In genomic region chr17:78139861-78140168, GRCh38 we compare ENCODE assay signal across 1 cellular context.
A peak's percentile ranks its signal among the peaks of the same experiment; 100 is the strongest.
TF ChIP-seq lines count a peak whose summit lies in the region.

No MANE protein-coding gene starts in this region.

TF ChIP-seq in HepG2, 621 proteins besides CTCF, POLR2A, EP300 and RAD21:
- peak; percentile 78; the same call in 1 of the 2 replicates for TF ChIP-seq ZNF253 (CRISPR knock-in tag; IDR thresholded peaks at IDR 0.05; ENCODE audit: borderline replicate concordance)
- TF ChIP-seq, protein P1, sequence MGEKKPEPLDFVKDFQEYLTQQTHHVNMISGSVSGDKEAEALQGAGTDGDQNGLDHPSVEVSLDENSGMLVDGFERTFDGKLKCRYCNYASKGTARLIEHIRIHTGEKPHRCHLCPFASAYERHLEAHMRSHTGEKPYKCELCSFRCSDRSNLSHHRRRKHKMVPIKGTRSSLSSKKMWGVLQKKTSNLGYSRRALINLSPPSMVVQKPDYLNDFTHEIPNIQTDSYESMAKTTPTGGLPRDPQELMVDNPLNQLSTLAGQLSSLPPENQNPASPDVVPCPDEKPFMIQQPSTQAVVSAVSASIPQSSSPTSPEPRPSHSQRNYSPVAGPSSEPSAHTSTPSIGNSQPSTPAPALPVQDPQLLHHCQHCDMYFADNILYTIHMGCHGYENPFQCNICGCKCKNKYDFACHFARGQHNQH (CRISPR knock-in tag; IDR thresholded peaks at IDR 0.05) = 0 out of 2 replicates have a peak, but pooled peaks have one; percentile 14
- TF ChIP-seq ZFP41 (CRISPR knock-in tag; IDR thresholded peaks at IDR 0.05; ENCODE audit: borderline replicate concordance) = 0 out of 2 replicates have a peak, but pooled peaks have one; percentile 29
- 0 out of 2 replicates have a peak, but pooled peaks have one; percentile 49 for TF ChIP-seq ZNF446 (CRISPR knock-in tag; IDR thresholded peaks at IDR 0.05)
- TF ChIP-seq ELF3 (CRISPR knock-in tag; IDR thresholded peaks at IDR 0.05) = peak; percentile 5; the same call in 1 of the 2 replicates
- 0 out of 2 replicates have a peak, but pooled peaks have one; percentile 12 for TF ChIP-seq ZNF414 (CRISPR knock-in tag; IDR thresholded peaks at IDR 0.05)
- TF ChIP-seq FLYWCH1 (CRISPR knock-in tag; IDR thresholded peaks at IDR 0.05) = 0 out of 2 replicates have a peak, but pooled peaks have one; percentile 28
- TF ChIP-seq ARID2 (CRISPR knock-in tag; IDR thresholded peaks at IDR 0.05; ENCODE audit: borderline replicate concordance) = 0 out of 2 replicates have a peak, but pooled peaks have one; percentile 9
- TF ChIP-seq TFDP1 (CRISPR knock-in tag; IDR thresholded peaks at IDR 0.05; ENCODE audit: borderline replicate concordance) = 0 out of 2 replicates have a peak, but pooled peaks have one; percentile 23
- TF ChIP-seq ZNF563 (CRISPR knock-in tag; IDR thresholded peaks at IDR 0.05) = 0 out of 2 replicates have a peak, but pooled peaks have one; percentile 17
- 0 out of 2 replicates have a peak, but pooled peaks have one; percentile 12 for TF ChIP-seq NFKBIZ (CRISPR knock-in tag; IDR thresholded peaks at IDR 0.05)
- 0 out of 2 replicates have a peak, but pooled peaks have one; percentile 39 for TF ChIP-seq ZNF460 (CRISPR knock-in tag; IDR thresholded peaks at IDR 0.05; ENCODE audit: borderline replicate concordance)
- TF ChIP-seq ZNF276 (CRISPR knock-in tag; IDR thresholded peaks at IDR 0.05; ENCODE audit: low read depth) = 0 out of 2 replicates have a peak, but pooled peaks have one; percentile 51
- 0 out of 2 replicates have a peak, but pooled peaks have one; percentile 11 for TF ChIP-seq YEATS4 (CRISPR knock-in tag; IDR thresholded peaks at IDR 0.05; ENCODE audit: borderline replicate concordance)
- TF ChIP-seq KMT2B (CRISPR knock-in tag; IDR thresholded peaks at IDR 0.05) = 0 out of 2 replicates have a peak, but pooled peaks have one; percentile 13
TF ChIP-seq in HepG2: peak in this region for 15; not testable (repeated sequence) for 606.
